In the genomic region with DNA sequence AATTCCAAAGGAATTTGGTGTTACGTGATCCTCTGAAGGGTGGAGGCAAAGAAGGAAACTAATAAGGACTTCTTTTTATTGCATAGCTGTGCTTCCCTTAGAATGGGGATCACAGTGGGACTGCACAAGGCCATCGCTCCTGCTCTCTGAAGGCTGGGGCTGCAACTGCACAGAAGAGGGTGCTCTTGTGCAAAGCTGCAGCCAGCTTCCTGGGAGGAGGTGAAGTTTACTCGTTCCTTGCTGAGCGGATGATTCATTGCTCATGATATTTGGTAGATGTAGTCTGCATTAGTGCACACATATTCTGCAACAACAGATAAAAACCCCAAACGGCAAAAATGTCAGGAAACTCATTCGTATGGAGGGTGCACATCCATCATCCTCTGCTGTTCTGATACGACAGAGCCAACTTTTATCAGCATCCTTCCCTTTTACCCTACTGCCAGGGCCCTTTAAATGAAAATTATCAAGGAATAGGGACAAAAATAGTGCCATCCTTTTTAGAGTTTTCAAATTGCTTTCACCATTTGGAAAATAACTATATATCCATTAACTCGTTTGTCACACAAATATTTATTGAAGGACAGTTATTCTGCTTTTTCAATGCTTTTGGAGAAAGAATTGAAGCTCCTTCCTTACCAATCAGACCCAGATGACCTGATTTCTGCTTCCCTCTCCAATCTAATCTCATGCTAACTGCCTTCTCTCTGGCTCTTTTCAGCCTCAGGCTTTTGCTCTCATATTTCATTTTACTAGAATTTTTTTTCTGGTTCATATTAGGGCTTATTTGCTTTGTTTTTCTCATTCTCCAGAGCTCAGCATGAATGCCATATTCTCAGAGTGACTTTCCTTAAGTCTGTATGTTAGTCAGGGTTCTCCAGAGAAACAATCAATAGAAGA, we compare ENCODE assay signal across 8 cellular contexts.
A peak's percentile ranks its signal among the peaks of the same experiment; 100 is the strongest.
DNase-seq lines count a peak whose midpoint lies in the region; TF ChIP-seq lines count a peak whose summit lies in the region.

No MANE protein-coding gene starts in this region.

- H3K4me3 Mint-ChIP-seq in T-helper 2 cell treated with Interferon-gamma antibody and Interleukin-4, amounts not matched to agents 5 μg/mL and 100 μg/mL, for 36 hours: no peak overlapping the region

- in situ Hi-C loops in GM23248 (cut with MboI): loop anchor here (25.0 kb wide), 1 partner anchor 1159 kb away; no protein-coding TSS in a partner anchor

- no peaks in the 10 kb centered on the region for H3K36me3 Mint-ChIP-seq in T-helper 2 cell treated with Interferon-gamma antibody and Interleukin-4, amounts not matched to agents 5 μg/mL and 100 μg/mL, for 36 hours (ENCODE audit: low read depth)

- no peaks in the 10 kb centered on the region for H4K20me1 ChIP-seq in GM23248 (ENCODE audit: insufficient read depth)

- 3 to 4% methylated on average over 8 of the region's 8 CpGs for WGBS in GM23248 (ENCODE audit: low coverage in 1 of 2, low lambda C conversion rate in 2 of 2, missing lambda C conversion rate in 2 of 2), 2 experiments
- WGBS in iPS DF 6.9 (ENCODE audit: insufficient coverage, insufficient read length): no CpG with 5 or more reads among the region's 8 CpGs

- DNase-seq in GM10248 (ENCODE audit: extremely low spot score) (peak; percentile 37), GM23248 (peak; percentile 94), LNCaP clone FGC (ENCODE audit: low read depth) (peak; percentile 38), ascending aorta (ENCODE audit: low spot score in 2 of 2) (peak in 1 of 2 donors; percentile 64), iPS DF 6.9 (ENCODE audit: low read depth, low spot score) (peak; percentile 25), NCI-H2227 treated with DMSO at 0.1 percent for 48 hours (lab: John Stamatoyannopoulos, UW) (no peak)
- peak; percentile 40 for DNase-seq in T-helper 2 cell treated with Interferon-gamma antibody and Interleukin-4, amounts not matched to agents 5 μg/mL and 100 μg/mL, for 36 hours (ENCODE audit: low spot score)
- peak; percentile 31 to 33 for DNase-seq in stimulated activated CD4-positive, alpha-beta T cell treated with anti-CD3 and anti-CD28 coated beads, Interleukin-15, amount 100 ng/mL, for 1 hour (ENCODE audit: low read depth in 1 of 2, low spot score in 1 of 2)

- H3K27me3 Mint-ChIP-seq in T-helper 2 cell treated with Interferon-gamma antibody and Interleukin-4, amounts not matched to agents 5 μg/mL and 100 μg/mL, for 36 hours (ENCODE audit: low read depth): peaks cover 9% of the 10 kb centered on the region

- H3K9ac ChIP-seq in GM23248: no peak overlapping the region

- H3F3A ChIP-seq in GM23248 (ENCODE audit: insufficient read depth): no peaks in the 10 kb centered on the region

- CTCF ChIA-PET in GM10248 (lab: Yijun Ruan, JAX): interaction anchor here (0.7 to 2.8 kb wide), 15 partner anchors 8 to 977 kb away, joined by 3 to 11 read pairs (median 3); no protein-coding TSS in a partner anchor

- H3K27ac Mint-ChIP-seq in T-helper 2 cell treated with Interferon-gamma antibody and Interleukin-4, amounts not matched to agents 5 μg/mL and 100 μg/mL, for 36 hours: no peak overlapping the region

- H3K9me3 ChIP-seq in GM23248 (ENCODE audit: low read depth): no peaks in the 10 kb centered on the region
- H3K9me3 ChIP-seq in ascending aorta: no peaks in the 10 kb centered on the region
- H3K9me3 ChIP-seq in iPS DF 6.9 (ENCODE audit: control insufficient read depth, insufficient read depth, low read length): no peaks in the 10 kb centered on the region

- H3K4me1 Mint-ChIP-seq in T-helper 2 cell treated with Interferon-gamma antibody and Interleukin-4, amounts not matched to agents 5 μg/mL and 100 μg/mL, for 36 hours (ENCODE audit: low read depth): peaks cover 4% of the 10 kb centered on the region

- H3K9me2 ChIP-seq in GM23248 (ENCODE audit: insufficient read depth): no peaks in the 10 kb centered on the region

- H3K4me1 ChIP-seq in GM23248 (ENCODE audit: insufficient read depth) (peaks cover 11% of the 10 kb centered on the region), ascending aorta (no peaks in the 10 kb centered on the region), iPS DF 6.9 (ENCODE audit: control insufficient read depth, insufficient read depth, low read length) (no peaks in the 10 kb centered on the region)

- H3K4me3 ChIP-seq in GM23248: no peak overlapping the region
- H3K4me3 ChIP-seq in LNCaP clone FGC (ENCODE audit: low read depth, low read length): no peak overlapping the region
- no peak overlapping the region for H3K4me3 ChIP-seq in ascending aorta
- no peak overlapping the region for H3K4me3 ChIP-seq in iPS DF 6.9 (ENCODE audit: low read length)

- POLR2A ChIA-PET in GM10248 (lab: Yijun Ruan, JAX): no interaction called here

- peak overlapping the region; percentile 61 for H3K4me2 ChIP-seq in GM23248 (ENCODE audit: unreplicated experiment)

- H3K79me2 ChIP-seq in GM23248 (ENCODE audit: insufficient read depth): no peaks in the 10 kb centered on the region

- no peaks in the 10 kb centered on the region for H3K9me3 Mint-ChIP-seq in T-helper 2 cell treated with Interferon-gamma antibody and Interleukin-4, amounts not matched to agents 5 μg/mL and 100 μg/mL, for 36 hours

- H2AFZ ChIP-seq in GM23248: peak overlapping the region; percentile 53

- H3K36me3 ChIP-seq in GM23248 (ENCODE audit: low read depth) (no peaks in the 10 kb centered on the region), ascending aorta (no peaks in the 10 kb centered on the region), iPS DF 6.9 (ENCODE audit: control insufficient read depth, insufficient read depth, low read length) (no peaks in the 10 kb centered on the region)

- peak; percentile 81 for TF ChIP-seq CTCF in GM10248 (IDR thresholded peaks at IDR 0.05; ENCODE audit: control extremely low read depth, extremely low read depth, low read depth, missing control alignments)
- TF ChIP-seq CTCF in LNCaP clone FGC (IDR thresholded peaks at IDR 0.05; ENCODE audit: control insufficient read depth, extremely low read depth, insufficient read depth): peak; percentile 96
- TF ChIP-seq CTCF in ascending aorta (IDR thresholded peaks at IDR 0.05): peak in 2 of 3 experiments; percentile 16 to 50

- H3K27me3 ChIP-seq in GM23248 (replicated peaks; ENCODE audit: insufficient read depth) (no peaks in the 10 kb centered on the region), ascending aorta (no peaks in the 10 kb centered on the region), iPS DF 6.9 (ENCODE audit: control insufficient read depth, insufficient read depth, low read length) (0 out of 2 replicates have a peak, but pooled peaks cover 1% of the 10 kb centered on the region)

- intact Hi-C loops in ascending aorta (cut with DNase I): loop anchor here (10.0 kb wide), 1 partner anchor 977 kb away; no protein-coding TSS in a partner anchor

- H3K27ac ChIP-seq in GM23248: no peak overlapping the region
- H3K27ac ChIP-seq in ascending aorta: no peak overlapping the region
- no peak overlapping the region for H3K27ac ChIP-seq in iPS DF 6.9 (ENCODE audit: low read length)

Comparison
In these comparisons a context has a peak if more than half of its experiments do, and no peak if none do; other contexts are left out.
1. CTCF ChIP-seq: peak in every context shown above with its lines; median percentile 96 in LNCaP clone FGC; 81 in GM10248; 33 in ascending aorta.